Comparison of ENCODE assay signal across 8 cellular contexts in the genomic region with DNA sequence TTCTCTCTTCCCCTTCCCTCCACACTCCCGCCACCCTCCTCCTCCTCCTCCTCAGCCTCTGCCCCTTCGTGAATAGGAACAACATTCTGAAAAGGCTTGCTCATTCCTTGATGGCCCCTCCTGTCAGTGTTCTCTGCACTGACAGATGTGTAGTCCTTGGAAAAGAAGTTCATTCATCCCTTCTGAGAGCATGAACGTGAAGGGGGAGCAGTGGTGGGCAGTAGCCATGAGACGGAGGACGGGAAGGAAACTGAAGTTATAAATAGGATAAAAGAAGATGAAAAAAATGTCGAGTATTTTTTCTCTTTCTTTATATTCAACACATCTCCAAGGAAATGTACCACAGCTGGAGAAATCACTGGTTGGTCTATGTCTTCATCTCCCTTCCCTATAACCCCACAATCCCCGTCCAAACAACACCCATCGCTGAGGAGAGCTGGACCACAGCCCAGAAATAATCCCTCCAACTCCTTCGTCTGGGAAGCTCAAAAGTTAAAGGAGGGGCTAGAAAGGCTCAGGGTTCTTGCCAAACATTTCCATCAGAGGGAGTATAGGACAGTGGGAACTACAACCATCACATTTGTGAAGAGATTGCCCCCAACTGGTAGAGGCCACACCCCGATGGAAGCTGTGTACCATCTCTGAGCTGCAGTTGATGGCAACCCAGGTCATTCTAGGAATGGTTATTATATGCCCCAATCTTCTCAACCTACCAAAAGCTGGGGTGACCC. TPM values are rescaled to one million over a fixed set of nuclear protein-coding genes. Genes with fewer than 3 reads are reported as not detected.
DNase-seq lines count a peak whose midpoint lies in the region; ATAC-seq, FAIRE-seq and TF ChIP-seq lines count a peak whose summit lies in the region.

No MANE protein-coding gene starts in this region.

- H3K14ac ChIP-seq in H1 (ENCODE audit: insufficient read length), result no peak overlapping the region

- no peak overlapping the region for H2BK15ac ChIP-seq in H1 (ENCODE audit: low read length)

- peaks cover 7 to 16% (median 10%) of the 10 kb centered on the region in 4 experiments; a peak in 6 of 7 replicates for H3K4me1 ChIP-seq in H1 (replicated peaks in 1 of 4; ENCODE audit: control insufficient read depth in 3 of 4, insufficient read depth in 4 of 4, low read length in 3 of 4)

- H3K23ac ChIP-seq in H1 (ENCODE audit: insufficient read length), result no peak overlapping the region

- H3K9me3 ChIP-seq in H1 (ENCODE audit: insufficient read depth in 2 of 2, low read depth in 1 of 2, low read length in 1 of 2), result no peaks in the 10 kb centered on the region

- no peak overlapping the region for H4K5ac ChIP-seq in H1 (ENCODE audit: insufficient read length, low read depth, low read length)

- H2BK5ac ChIP-seq in H1 (ENCODE audit: low read depth, low read length), result no peak overlapping the region

- no peak for TF ChIP-seq POLR2A in H1 (IDR thresholded peaks at IDR 0.05; ENCODE audit: control extremely low read depth in 1 of 2, low read depth in 2 of 2, low read length in 2 of 2)

- H3K18ac ChIP-seq in H1 (ENCODE audit: extremely low read depth, low read length), result no peak overlapping the region

- peak in 1 of 2 experiments; percentile 51; a peak in 3 of 4 replicates for TF ChIP-seq RAD21 in H1 (IDR thresholded peaks at IDR 0.05 in 1 of 2, conservative IDR thresholded peaks at IDR 0.05 in 1 of 2; ENCODE audit: low read depth in 2 of 2, low read length in 2 of 2)

- peaks cover 4 to 46% (median 36%) of the 10 kb centered on the region in 4 experiments for H3K27me3 ChIP-seq in H1 (replicated peaks in 1 of 4; ENCODE audit: control insufficient read depth in 3 of 4, extremely low read depth in 1 of 4, insufficient read depth in 3 of 4, low read length in 3 of 4)

- POLR2A ChIA-PET in H1 (lab: Charles Lee; ENCODE audit: partially characterized antibody), result no interaction called here

- H3K36me3 ChIP-seq in H1 (ENCODE audit: control insufficient read depth in 2 of 4, insufficient read depth in 4 of 4, low read length in 3 of 4), result no peaks in the 10 kb centered on the region; a peak in 1 of 8 replicates

- no peak overlapping the region for H3K4me3 ChIP-seq in H1 (ENCODE audit: extremely low read depth in 1 of 4, insufficient read depth in 2 of 4, low read depth in 3 of 4, low read length in 4 of 4)

- no peaks in the 10 kb centered on the region for H3K79me1 ChIP-seq in H1 (ENCODE audit: low read depth, low read length)

- DNase-seq in G401 (ENCODE audit: low spot score), result peak; percentile 3
- DNase-seq in NAMALWA (ENCODE audit: low spot score), result peak; percentile 72
- no peak for DNase-seq in H1 (ENCODE audit: low read depth in 1 of 2, low spot score in 2 of 2)
- DNase-seq in omental fat pad (ENCODE audit: low spot score), result no peak
- no peak for DNase-seq in KBM-7
- no peak for DNase-seq in glomerular visceral epithelial cell (ENCODE audit: extremely low spot score)
- no peak for DNase-seq in stimulated activated CD4-positive, alpha-beta T cell treated with anti-CD3 and anti-CD28 coated beads, Interleukin-4, amount 100 ng/mL, for 1 hour
- DNase-seq in activated gamma-delta T cell (lab: John Stamatoyannopoulos, UW), result no peak

- H2BK120ac ChIP-seq in H1 (replicated peaks; ENCODE audit: low read depth, low read length), result no peak overlapping the region

- H3K23me2 ChIP-seq in H1 (ENCODE audit: low read depth, low read length), result peaks cover 2% of the 10 kb centered on the region; the same call in 1 of the 2 replicates

- no peak overlapping the region for H4K91ac ChIP-seq in H1 (replicated peaks; ENCODE audit: insufficient read length, low read length)

- H4K20me1 ChIP-seq in H1 (replicated peaks in 1 of 2; ENCODE audit: control insufficient read depth in 1 of 2, insufficient read depth in 2 of 2, low read length in 2 of 2), result peaks cover 3 to 13% of the 10 kb centered on the region in 2 experiments

- no peak overlapping the region for H3K27ac ChIP-seq in H1 (ENCODE audit: low read depth, low read length)

- no peak overlapping the region for H3K4ac ChIP-seq in H1 (replicated peaks; ENCODE audit: insufficient read length, low read depth, low read length)

- 88 to 100% methylated on average over 3 to 10 of the region's 10 CpGs for WGBS in H1 (ENCODE audit: extremely low coverage in 1 of 2, insufficient coverage in 1 of 2, insufficient read length in 1 of 2, insufficient replicate concordance in 2 of 2, low coverage in 1 of 2, low lambda C conversion rate in 2 of 2, missing lambda C conversion rate in 1 of 2), 2 experiments

- in situ Hi-C loops in G401 (cut with HindIII; ENCODE audit: low sequenced_read_pairs), result no loop called here
- in situ Hi-C loops in KBM-7 (cut with MboI; ENCODE audit: low pct_unique_long_range_greater_than_20kb, low sequenced_read_pairs), result no loop called here

- no peak overlapping the region for H3K56ac ChIP-seq in H1 (replicated peaks; ENCODE audit: insufficient read length, low read depth, low read length)

- CTCF ChIA-PET in H1 (lab: Charles Lee; ENCODE audit: partially characterized antibody), result interaction anchor here (0.6 to 7.5 kb wide), 23 partner anchors 11 to 396 kb away, joined by 3 to 102 read pairs (median 4); no protein-coding TSS in a partner anchor

- H2BK20ac ChIP-seq in H1 (ENCODE audit: low read length), result no peak overlapping the region

- no peak overlapping the region for H3K9ac ChIP-seq in H1 (replicated peaks in 1 of 4; ENCODE audit: extremely low read depth in 1 of 4, low read depth in 3 of 4, low read length in 3 of 4)

- FAIRE-seq in H1 (lab: Jason Lieb, UNC), result no peak

- no peak for TF ChIP-seq EP300 in H1 (IDR thresholded peaks at IDR 0.05; ENCODE audit: borderline replicate concordance in 1 of 2, low read depth in 2 of 2, low read length in 2 of 2)

- H3K4me2 ChIP-seq in H1 (ENCODE audit: insufficient read depth in 1 of 2, low read depth in 2 of 2, low read length in 2 of 2), result no peak overlapping the region

- H2AK5ac ChIP-seq in H1 (ENCODE audit: low read depth, low read length), result no peak overlapping the region

- H4K8ac ChIP-seq in H1 (ENCODE audit: extremely low read depth, insufficient read depth, low read length), result no peak overlapping the region

- TF ChIP-seq CTCF in H1 (IDR thresholded peaks at IDR 0.05; ENCODE audit: control extremely low read depth in 1 of 3, insufficient read depth in 1 of 3, low read depth in 1 of 3, low read length in 3 of 3) (peak in 2 of 3 experiments; percentile 25 to 60; a peak in 3 of 4 replicates), omental fat pad (IDR thresholded peaks at IDR 0.05) (no peak)

- no peak overlapping the region for H2AFZ ChIP-seq in H1 (ENCODE audit: low read length)

- ATAC-seq in omental fat pad (ENCODE audit: low FRiP score), result peak; percentile 37

- no peak overlapping the region for H2BK12ac ChIP-seq in H1 (ENCODE audit: low read depth, low read length)

- no peaks in the 10 kb centered on the region for H3K79me2 ChIP-seq in H1 (ENCODE audit: control insufficient read depth in 1 of 2, insufficient read depth in 2 of 2, low read length in 2 of 2)

TF ChIP-seq in H1, 55 proteins besides CTCF, POLR2A, EP300 and RAD21:
- TF ChIP-seq SP4 (IDR thresholded peaks at IDR 0.05; ENCODE audit: low read length), result no peak
- TF ChIP-seq CHD2 (IDR thresholded peaks at IDR 0.05; ENCODE audit: low read length), result no peak

RNA-seq across cellular contexts. Expression of a gene that starts 33.5 kb away (rescaled TPM):
- 50.3 and 61.7 TPM in 2 replicates for total RNA-seq in G401 (2014; rRNA removed; shearing (Covaris generic))
- total RNA-seq in H1 (2021; fragmentation: NEBNext Ultra II Directional; extraction: Animal tissue kit (Norgen Biotek cat#: 25700)), result 33.7 and 35.3 TPM in 2 replicates
- polyA plus RNA-seq in H1 (2011; rRNA removed), result 10.0 and 10.7 TPM in 2 replicates
- 10.7 TPM for polyA plus RNA-seq in H1 (2011; cell fraction: cytosol; rRNA removed)
- 9.4 TPM for polyA plus RNA-seq in H1 (2011; cell fraction: nucleus; rRNA removed)
- polyA plus RNA-seq in H1 (2012, experiment 1 of 2), result 10.8 to 21.3 TPM (median 13.8 TPM) in 4 replicates
- polyA plus RNA-seq in H1 (2012, experiment 2 of 2), result 2.2 TPM
- polyA plus RNA-seq in H1 (2013, experiment 1 of 2), result 19.4 TPM
- polyA plus RNA-seq in H1 (2013, experiment 2 of 2), result 18.6 TPM
- 23.9 and 26.2 TPM in 2 replicates for polyA minus RNA-seq in H1 (2011; rRNA and poly(A)+ RNA removed)
- 8.1 TPM for polyA minus RNA-seq in H1 (2011; cell fraction: cytosol; rRNA and poly(A)+ RNA removed)
- polyA minus RNA-seq in H1 (2011; cell fraction: nucleus; rRNA and poly(A)+ RNA removed), result 26.0 TPM
- total RNA-seq in omental fat pad, result 100 to 1,000 TPM in 3 of 4 donors, 10 to 100 TPM in 1; 72.4 to 211 (median 165) TPM

Comparison
In these comparisons a context has a peak if more than half of its experiments do, and no peak if none do; other contexts are left out.
1. DNase-seq: peak in G401 (single experiment) and NAMALWA (single experiment); none in H1 (0 of 2), omental fat pad (single experiment), KBM-7 (single experiment), glomerular visceral epithelial cell (single experiment), stimulated activated CD4-positive, alpha-beta T cell treated with anti-CD3 and anti-CD28 coated beads, Interleukin-4, amount 100 ng/mL, for 1 hour (single experiment) and activated gamma-delta T cell (single experiment).
2. CTCF ChIP-seq: peak in H1 (2 of 3); none in omental fat pad (0 of 3).